8 cellular contexts compared by ENCODE assay signal in genomic region chr2:72993147-72993546, GRCh38.
DNase-seq lines count a peak whose midpoint lies in the region; ATAC-seq and TF ChIP-seq lines count a peak whose summit lies in the region.

No MANE protein-coding gene starts in this region.

- TF ChIP-seq CTCF in 22Rv1 (IDR thresholded peaks at IDR 0.05) (peak; percentile 85), Loucy (conservative IDR thresholded peaks at IDR 0.05; ENCODE audit: low read length) (peak; percentile 88), epithelial cell of proximal tubule (conservative IDR thresholded peaks at IDR 0.05; ENCODE audit: low read depth, low read length) (peak; percentile 78), natural killer cell (IDR thresholded peaks at IDR 0.05) (peak; percentile 84)
- TF ChIP-seq CTCF in activated CD8-positive, alpha-beta T cell treated with anti-CD3 and anti-CD28 coated beads for 36 hours (IDR thresholded peaks at IDR 0.05), result peak; percentile 81

- no peak overlapping the region for H3K4me3 Mint-ChIP-seq in activated CD8-positive, alpha-beta T cell treated with anti-CD3 and anti-CD28 coated beads for 36 hours
- no peak overlapping the region for H3K4me3 Mint-ChIP-seq in natural killer cell
- no peak overlapping the region for H3K4me3 Mint-ChIP-seq in T-helper 2 cell treated with Interferon-gamma antibody and Interleukin-4, amounts not matched to agents 5 μg/mL and 100 μg/mL, for 36 hours

- no peaks in the 10 kb centered on the region for H3K9me3 Mint-ChIP-seq in activated CD8-positive, alpha-beta T cell treated with anti-CD3 and anti-CD28 coated beads for 36 hours
- no peaks in the 10 kb centered on the region for H3K9me3 Mint-ChIP-seq in natural killer cell
- no peaks in the 10 kb centered on the region for H3K9me3 Mint-ChIP-seq in T-helper 2 cell treated with Interferon-gamma antibody and Interleukin-4, amounts not matched to agents 5 μg/mL and 100 μg/mL, for 36 hours

- no peaks in the 10 kb centered on the region for H3K9me3 ChIP-seq in Loucy (ENCODE audit: insufficient read depth, low read depth, low read length)

- no peaks in the 10 kb centered on the region for H3K27me3 Mint-ChIP-seq in activated CD8-positive, alpha-beta T cell treated with anti-CD3 and anti-CD28 coated beads for 36 hours
- no peaks in the 10 kb centered on the region for H3K27me3 Mint-ChIP-seq in natural killer cell (ENCODE audit: low read depth in 2 of 2)
- no peaks in the 10 kb centered on the region for H3K27me3 Mint-ChIP-seq in T-helper 2 cell treated with Interferon-gamma antibody and Interleukin-4, amounts not matched to agents 5 μg/mL and 100 μg/mL, for 36 hours (ENCODE audit: low read depth)

- H3K4me2 ChIP-seq in Loucy (ENCODE audit: low read depth, low read length, poor library complexity, severe bottlenecking), result no peak overlapping the region

- no peak overlapping the region for H3K4me3 ChIP-seq in Loucy (ENCODE audit: low read length, poor library complexity, severe bottlenecking)
- no peak overlapping the region for H3K4me3 ChIP-seq in epithelial cell of proximal tubule (ENCODE audit: low read depth, low read length)

- H3K27ac Mint-ChIP-seq in activated CD8-positive, alpha-beta T cell treated with anti-CD3 and anti-CD28 coated beads for 36 hours, result no peak overlapping the region
- H3K27ac Mint-ChIP-seq in natural killer cell, result no peak overlapping the region
- H3K27ac Mint-ChIP-seq in T-helper 2 cell treated with Interferon-gamma antibody and Interleukin-4, amounts not matched to agents 5 μg/mL and 100 μg/mL, for 36 hours, result no peak overlapping the region

- H3K36me3 ChIP-seq in Loucy (ENCODE audit: insufficient read depth, low read length), result no peaks in the 10 kb centered on the region; the same call in 1 of the 2 replicates

- no peaks in the 10 kb centered on the region for H4K20me1 ChIP-seq in Loucy (ENCODE audit: insufficient read depth, low read length, poor library complexity, severe bottlenecking)

- H3K4me1 Mint-ChIP-seq in activated CD8-positive, alpha-beta T cell treated with anti-CD3 and anti-CD28 coated beads for 36 hours (ENCODE audit: low read depth), result no peaks in the 10 kb centered on the region
- H3K4me1 Mint-ChIP-seq in natural killer cell, result no peaks in the 10 kb centered on the region
- no peaks in the 10 kb centered on the region for H3K4me1 Mint-ChIP-seq in T-helper 2 cell treated with Interferon-gamma antibody and Interleukin-4, amounts not matched to agents 5 μg/mL and 100 μg/mL, for 36 hours (ENCODE audit: low read depth)

- H2AFZ ChIP-seq in Loucy (ENCODE audit: low read length), result no peak overlapping the region

- H3K9ac ChIP-seq in Loucy (ENCODE audit: low read depth, low read length, poor library complexity, severe bottlenecking), result no peak overlapping the region

- ATAC-seq in activated CD8-positive, alpha-beta T cell treated with anti-CD3 and anti-CD28 coated beads for 36 hours, result peak; percentile 79
- ATAC-seq in natural killer cell (peak; percentile 67 to 74 (median 68)), HG03039 (IDR thresholded peaks at IDR 0.05; ENCODE audit: unreplicated experiment) (no peak)

- H3K27ac ChIP-seq in 22Rv1, result no peak overlapping the region

- POLR2A ChIA-PET in activated CD8-positive, alpha-beta T cell treated with anti-CD3 and anti-CD28 coated beads for 36 hours (lab: Charles Lee), result no interaction called here

- intact Hi-C loops in activated CD8-positive, alpha-beta T cell treated with anti-CD3 and anti-CD28 coated beads for 36 hours (cut with micrococcal nuclease), result loop anchor here (2.0 to 5.0 kb wide), 2 partner anchors 169 to 184 kb away; no protein-coding TSS in a partner anchor
- intact Hi-C loops in natural killer cell (cut with micrococcal nuclease), result loop anchor here (1.0 kb wide), 2 partner anchors 170 to 184 kb away; no protein-coding TSS in a partner anchor

- no peaks in the 10 kb centered on the region for H3K4me1 ChIP-seq in Loucy (ENCODE audit: insufficient read depth, low read length, poor library complexity, severe bottlenecking)

- H3K79me2 ChIP-seq in Loucy (ENCODE audit: insufficient read depth, low read length), result no peaks in the 10 kb centered on the region

- H3K27me3 ChIP-seq in Loucy (ENCODE audit: insufficient read depth, low read length, poor library complexity, severe bottlenecking), result no peaks in the 10 kb centered on the region

- peak; percentile 45 for DNase-seq in EH (ENCODE audit: low read depth)
- DNase-seq in activated CD8-positive, alpha-beta T cell treated with anti-CD3 and anti-CD28 coated beads for 36 hours, result peak; percentile 51
- no peak for DNase-seq in epithelial cell of proximal tubule (ENCODE audit: low read depth)
- DNase-seq in natural killer cell, result peak; percentile 43
- no peak for DNase-seq in T-helper 2 cell treated with Interferon-gamma antibody and Interleukin-4, amounts not matched to agents 5 μg/mL and 100 μg/mL, for 36 hours (ENCODE audit: low spot score)

- H3K9me2 ChIP-seq in Loucy (replicated peaks; ENCODE audit: low read depth, low read length), result no peaks in the 10 kb centered on the region

- CTCF ChIA-PET in activated CD8-positive, alpha-beta T cell treated with anti-CD3 and anti-CD28 coated beads for 36 hours (lab: Charles Lee), result interaction anchor here (0.5 to 4.8 kb wide), 19 partner anchors 10 to 219 kb away, joined by 3 to 60 read pairs (median 4); no protein-coding TSS in a partner anchor

- H3F3A ChIP-seq in Loucy (ENCODE audit: low read depth), result no peaks in the 10 kb centered on the region

- no peaks in the 10 kb centered on the region for H3K36me3 Mint-ChIP-seq in activated CD8-positive, alpha-beta T cell treated with anti-CD3 and anti-CD28 coated beads for 36 hours (ENCODE audit: low read depth)
- no peaks in the 10 kb centered on the region for H3K36me3 Mint-ChIP-seq in natural killer cell
- H3K36me3 Mint-ChIP-seq in T-helper 2 cell treated with Interferon-gamma antibody and Interleukin-4, amounts not matched to agents 5 μg/mL and 100 μg/mL, for 36 hours (ENCODE audit: low read depth), result no peaks in the 10 kb centered on the region

Comparison
In these comparisons a context has a peak if more than half of its experiments do, and no peak if none do; other contexts are left out.
1. DNase-seq: peak in EH (single experiment), activated CD8-positive, alpha-beta T cell treated with anti-CD3 and anti-CD28 coated beads for 36 hours (single experiment) and natural killer cell (single experiment); none in epithelial cell of proximal tubule (single experiment) and T-helper 2 cell treated with Interferon-gamma antibody and Interleukin-4, amounts not matched to agents 5 μg/mL and 100 μg/mL, for 36 hours (single experiment).
2. Peak in every context shown above with its lines, with median percentiles within 50 percentile points of each other: CTCF ChIP-seq.